Comparison of ENCODE assay signal across 10 cellular contexts in genomic region chr5:126519637-126520592, GRCh38.
DNase-seq lines count a peak whose midpoint lies in the region; ATAC-seq, FAIRE-seq and TF ChIP-seq lines count a peak whose summit lies in the region.
"Had no signal": no experiment of that assay in that cellular context is flagged by ENCODE, and none has a peak within 500 bp of the region (broad histone marks: within the 10 kb centered on the region; RNA-seq: fewer than 3 reads in every experiment).

No MANE protein-coding gene starts in this region.

- H3K4me3 ChIP-seq in AG04449 (ENCODE audit: low read depth, low read length): peak overlapping the region; percentile 27; the same call in 1 of the 2 replicates
- H3K4me3 ChIP-seq: PC-9 had no signal

- TF ChIP-seq CTCF in AG04449 (IDR thresholded peaks at IDR 0.05; ENCODE audit: insufficient read depth, low read length, missing control alignments) (no peak), omental fat pad (IDR thresholded peaks at IDR 0.05) (no peak)

- FAIRE-seq in H54 (lab: Jason Lieb, UNC): no peak

- CTCF ChIA-PET in AG04449 (lab: Yijun Ruan, JAX): interaction anchor here (0.6 to 6.2 kb wide), 10 partner anchors 11 to 282 kb away, joined by 3 to 34 read pairs (median 4); partner anchors contain the start of gene ALDH7A1

- POLR2A ChIA-PET in AG04449 (lab: Yijun Ruan, JAX): no interaction called here

- TF ChIP-seq POLR2A in H54 (IDR thresholded peaks at IDR 0.05; ENCODE audit: low read depth, low read length): no peak

- ATAC-seq in omental fat pad (ENCODE audit: low FRiP score): peak; percentile 74

- DNase-seq in AG04449 (ENCODE audit: low read depth, low spot score) (no peak), OCI-M1 (lab: John Stamatoyannopoulos, UW) (peak; percentile 34), fibroblast of peridontal ligament (ENCODE audit: extremely low read depth) (peak; percentile 63), omental fat pad (ENCODE audit: low spot score) (no peak), GM19240 (ENCODE audit: insufficient read length, low spot score) (no peak), H54 (ENCODE audit: insufficient read length, low spot score) (no peak), putamen (ENCODE audit: low spot score) (no peak), NCI-H1105 (lab: John Stamatoyannopoulos, UW) (no peak)
- DNase-seq: CD4-positive, alpha-beta T cell had no signal

Comparison
In these comparisons a context has a peak if more than half of its experiments do, and no peak if none do; other contexts are left out.
1. DNase-seq: peak in OCI-M1 (single experiment) and fibroblast of peridontal ligament (single experiment); none in AG04449 (single experiment), omental fat pad (single experiment), GM19240 (single experiment), H54 (single experiment), putamen (single experiment) and NCI-H1105 (single experiment).